ENCODE assay signal across 7 cellular contexts in the genomic region with DNA sequence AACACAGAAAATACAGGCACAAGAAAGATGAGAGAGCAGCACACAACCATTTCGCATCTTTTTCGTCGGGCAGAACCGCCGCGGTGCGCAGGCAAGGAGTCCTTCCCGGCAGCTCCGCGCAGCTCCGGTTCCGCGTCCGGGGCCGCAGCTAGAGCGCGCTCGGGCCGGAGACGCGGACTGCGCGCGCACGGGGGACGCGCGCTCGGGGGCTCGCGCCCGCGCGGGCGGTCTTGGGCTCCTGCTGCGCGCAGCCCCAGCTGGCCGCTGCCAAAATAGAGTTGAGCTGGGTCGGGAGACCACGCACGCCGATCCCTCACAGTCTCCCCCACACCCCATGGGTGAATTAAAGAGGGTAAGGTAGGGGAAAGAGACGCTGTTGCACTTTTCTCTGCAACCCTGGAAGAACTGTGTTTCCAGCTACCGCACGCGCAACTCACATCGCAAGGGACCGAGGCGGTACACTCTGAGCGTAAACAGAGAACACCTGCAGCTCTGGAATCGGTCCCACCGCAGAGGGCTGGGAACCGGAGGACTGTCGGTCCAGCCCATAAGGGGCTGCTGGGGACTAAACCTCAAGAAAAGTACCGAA. TPM values are rescaled to one million over a fixed set of nuclear protein-coding genes. Genes with fewer than 3 reads are reported as not detected.
A peak's percentile ranks its signal among the peaks of the same experiment; 100 is the strongest.
DNase-seq lines count a peak whose midpoint lies in the region; ATAC-seq and TF ChIP-seq lines count a peak whose summit lies in the region.

No MANE protein-coding gene starts in this region.

- TF ChIP-seq CTCF in GM12864 (IDR thresholded peaks at IDR 0.05; ENCODE audit: low read depth, low read length, missing control alignments) (no peak), heart right ventricle (IDR thresholded peaks at IDR 0.05) (no peak), retinal pigment epithelial cell (conservative IDR thresholded peaks at IDR 0.05; ENCODE audit: low read depth, low read length) (no peak)

- H3K36me3 ChIP-seq in heart right ventricle, result no peaks in the 10 kb centered on the region

- H3K4me3 ChIP-seq in GM12864 (ENCODE audit: low read depth, low read length) (peak overlapping the region; percentile 25), heart right ventricle (peak overlapping the region; percentile 21 to 64 (median 50)), retinal pigment epithelial cell (ENCODE audit: low read length) (peak overlapping the region; percentile 74)

- no peaks in the 10 kb centered on the region for H3K9me3 ChIP-seq in heart right ventricle

- DNase-seq in GM12864 (ENCODE audit: low read depth) (no peak), NCI-H1105 (lab: John Stamatoyannopoulos, UW) (peak; percentile 54), heart right ventricle (peak in 1 of 2 donors; percentile 38), retinal pigment epithelial cell (ENCODE audit: low read depth) (no peak), foreskin melanocyte (no peak)
- peak; percentile 32 for DNase-seq in activated CD8-positive, alpha-beta T cell treated with anti-CD3 and anti-CD28 coated beads, Interleukin-2, amount 10 ng/mL, durations not matched to agents 7 days and 5 days

- H3K36me3 Mint-ChIP-seq in activated CD8-positive, alpha-beta T cell treated with anti-CD3 and anti-CD28 coated beads, Interleukin-2, amount 10 ng/mL, durations not matched to agents 7 days and 5 days (ENCODE audit: low read depth), result no peaks in the 10 kb centered on the region

- CTCF ChIA-PET in activated CD8-positive, alpha-beta T cell treated with anti-CD3 and anti-CD28 coated beads, Interleukin-2, amount 10 ng/mL, durations not matched to agents 7 days and 5 days (lab: Charles Lee), result interaction anchor here (0.9 kb wide), 1 partner anchor 32 kb away, joined by 3 read pairs; no protein-coding TSS in a partner anchor

- POLR2A ChIA-PET in activated CD8-positive, alpha-beta T cell treated with anti-CD3 and anti-CD28 coated beads, Interleukin-2, amount 10 ng/mL, durations not matched to agents 7 days and 5 days (lab: Charles Lee), result interaction anchor here (0.5 to 0.9 kb wide), 2 partner anchors 37 to 1169 kb away, joined by 3 read pairs; no protein-coding TSS in a partner anchor

- no peak overlapping the region for H3K27ac Mint-ChIP-seq in activated CD8-positive, alpha-beta T cell treated with anti-CD3 and anti-CD28 coated beads, Interleukin-2, amount 10 ng/mL, durations not matched to agents 7 days and 5 days

- peak overlapping the region in 7 of 10 donors; percentile 34 to 66 (median 52) for H3K27ac ChIP-seq in heart right ventricle

- H3K9me3 Mint-ChIP-seq in activated CD8-positive, alpha-beta T cell treated with anti-CD3 and anti-CD28 coated beads, Interleukin-2, amount 10 ng/mL, durations not matched to agents 7 days and 5 days (ENCODE audit: insufficient read depth), result no peaks in the 10 kb centered on the region

- peaks cover 0 to 91% (median 75%) of the 10 kb centered on the region in 7 donors for H3K27me3 ChIP-seq in heart right ventricle

- peaks cover 47% of the 10 kb centered on the region for H3K27me3 Mint-ChIP-seq in activated CD8-positive, alpha-beta T cell treated with anti-CD3 and anti-CD28 coated beads, Interleukin-2, amount 10 ng/mL, durations not matched to agents 7 days and 5 days (ENCODE audit: low read depth)

- intact Hi-C loops in heart right ventricle (cut with DNase I), result no loop called here

- peaks cover 11% of the 10 kb centered on the region for H3K4me1 Mint-ChIP-seq in activated CD8-positive, alpha-beta T cell treated with anti-CD3 and anti-CD28 coated beads, Interleukin-2, amount 10 ng/mL, durations not matched to agents 7 days and 5 days (ENCODE audit: low read depth)

- peak; percentile 71 for ATAC-seq in activated CD8-positive, alpha-beta T cell treated with anti-CD3 and anti-CD28 coated beads, Interleukin-2, amount 10 ng/mL, durations not matched to agents 7 days and 5 days
- ATAC-seq in heart right ventricle (peak; percentile 68 to 91 (median 86)), GM21360 (IDR thresholded peaks at IDR 0.05; ENCODE audit: unreplicated experiment) (no peak)

- peaks cover 0 to 13% (median 6%) of the 10 kb centered on the region in 9 donors for H3K4me1 ChIP-seq in heart right ventricle

- WGBS in heart right ventricle, 2 donors, result 1% methylated on average over 38 to 55 of the region's 55 CpGs

- peak overlapping the region; percentile 67 for H3K4me3 Mint-ChIP-seq in activated CD8-positive, alpha-beta T cell treated with anti-CD3 and anti-CD28 coated beads, Interleukin-2, amount 10 ng/mL, durations not matched to agents 7 days and 5 days

RNA-seq across cellular contexts. Expression of gene NR5A2, which starts 1.6 kb away (rescaled TPM):
- not detected for total RNA-seq in activated CD8-positive, alpha-beta T cell treated with anti-CD3 and anti-CD28 coated beads, Interleukin-2, amount 10 ng/mL, durations not matched to agents 7 days and 5 days
- total RNA-seq in heart right ventricle, result 1 to 10 TPM in 8 of 10 donors, under 1 TPM in 2; 0.70 to 1.9 (median 1.3) TPM
- 1 to 10 TPM in 1 of 2 donors, under 1 TPM in 1; 0.52 to 1.1 TPM for polyA plus RNA-seq in heart right ventricle

Comparison
In these comparisons a context has a peak if more than half of its experiments do, and no peak if none do; other contexts are left out.
1. DNase-seq: peak in NCI-H1105 (single experiment) and activated CD8-positive, alpha-beta T cell treated with anti-CD3 and anti-CD28 coated beads, Interleukin-2, amount 10 ng/mL, durations not matched to agents 7 days and 5 days (single experiment); none in GM12864 (single experiment), retinal pigment epithelial cell (single experiment) and foreskin melanocyte (single experiment).
2. Peak in every context shown above with its lines, with median percentiles within 50 percentile points of each other: H3K4me3 ChIP-seq.